25 cellular contexts compared by ENCODE assay signal in the genomic region with DNA sequence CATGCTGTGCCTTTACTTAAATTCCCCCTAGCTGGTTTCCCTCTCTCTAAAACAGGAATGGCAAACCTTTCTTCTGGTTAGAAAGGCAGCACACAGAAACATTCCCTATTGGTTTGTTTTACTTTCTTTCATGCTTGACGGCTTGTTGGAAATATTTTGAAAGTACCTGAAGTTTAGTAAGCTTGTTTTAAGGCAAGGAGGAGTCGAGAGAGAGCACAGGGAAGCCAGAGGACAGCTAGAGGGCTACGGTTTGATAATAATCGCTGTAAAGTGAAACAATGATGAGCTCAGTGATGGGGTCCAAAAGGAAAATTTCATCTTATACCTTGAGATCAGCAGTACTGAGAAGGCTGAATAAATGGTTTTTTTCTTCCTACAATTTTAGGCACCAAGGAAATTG.
"Had no signal": no experiment of that assay in that cellular context is flagged by ENCODE, and none has a peak within 500 bp of the region (broad histone marks: within the 10 kb centered on the region; RNA-seq: fewer than 3 reads in every experiment).

No MANE protein-coding gene starts in this region.

- H3K27me3 Mint-ChIP-seq: activated B cell treated with CpG ODN at 0.5 μM for 24 hours; activated CD8-positive, alpha-beta T cell treated with anti-CD3 and anti-CD28 coated beads for 36 hours; activated naive CD8-positive, alpha-beta T cell; central memory CD8-positive, alpha-beta T cell had no signal

- ATAC-seq: activated CD8-positive, alpha-beta T cell treated with anti-CD3 and anti-CD28 coated beads for 36 hours; activated T-cell treated with anti-CD3 and anti-CD28 coated beads, Interleukin-2, amount 50 U/mL, for 4 hours; gastrocnemius medialis; left ventricle myocardium superior; natural killer cell treated with Interleukin-12 subunit alpha and Interleukin-12 subunit beta and Interleukin-15 and Interleukin-18, amount 100 ng/mL, for 72 hours; stimulated activated naive B cell treated with anti-CD40 and anti-IgM and Interleukin-4, amounts not matched to agents 10 μg/mL and 1 μg/mL and 100 μg/mL, for 72 hours had no signal

- H3K36me3 Mint-ChIP-seq: activated naive CD8-positive, alpha-beta T cell; natural killer cell treated with Interleukin-12 subunit alpha and Interleukin-12 subunit beta and Interleukin-15 and Interleukin-18, amount 100 ng/mL, for 72 hours; stimulated activated naive B cell treated with anti-CD40 and anti-IgM and Interleukin-4, amounts not matched to agents 10 μg/mL and 1 μg/mL and 100 μg/mL, for 72 hours had no signal

- H3K4me3 ChIP-seq: gastrocnemius medialis, prostate gland, sigmoid colon, smooth muscle cell, transverse colon had no signal

- H3K9me3 Mint-ChIP-seq: activated B cell treated with CpG ODN at 0.5 μM for 24 hours; activated CD8-positive, alpha-beta T cell treated with anti-CD3 and anti-CD28 coated beads for 36 hours; activated T-cell treated with anti-CD3 and anti-CD28 coated beads, Interleukin-2, amount 50 U/mL, for 4 hours; activated T-helper 2 cell treated with anti-CD3 and anti-CD28 coated beads, Interferon-gamma antibody, Interleukin-2, Interleukin-4, amounts not matched to agents 10 μg/mL and 5 μg/mL and 100 μg/mL, durations not matched to agents 14 hours and 24 hours and 36 hours; central memory CD8-positive, alpha-beta T cell; stimulated activated naive B cell treated with anti-CD40 and anti-IgM and Interleukin-4, amounts not matched to agents 10 μg/mL and 1 μg/mL and 100 μg/mL, for 72 hours; T-helper 2 cell treated with Interferon-gamma antibody and Interleukin-4, amounts not matched to agents 5 μg/mL and 100 μg/mL, for 36 hours had no signal

- H3K27ac ChIP-seq: epithelial cell of prostate, gastrocnemius medialis, prostate gland, sigmoid colon, transverse colon had no signal

- H3K9me3 ChIP-seq: gastrocnemius medialis, prostate gland, sigmoid colon, transverse colon had no signal

- H3K4me1 ChIP-seq: gastrocnemius medialis, prostate gland, sigmoid colon had no signal

- H3K27ac Mint-ChIP-seq: activated B cell treated with CpG ODN at 0.5 μM for 24 hours; activated CD8-positive, alpha-beta T cell treated with anti-CD3 and anti-CD28 coated beads for 36 hours; activated naive CD8-positive, alpha-beta T cell; activated T-helper 2 cell treated with anti-CD3 and anti-CD28 coated beads, Interferon-gamma antibody, Interleukin-2, Interleukin-4, amounts not matched to agents 10 μg/mL and 5 μg/mL and 100 μg/mL, durations not matched to agents 14 hours and 24 hours and 36 hours; natural killer cell treated with Interleukin-12 subunit alpha and Interleukin-12 subunit beta and Interleukin-15 and Interleukin-18, amount 100 ng/mL, for 72 hours; stimulated activated naive B cell treated with anti-CD40 and anti-IgM and Interleukin-4, amounts not matched to agents 10 μg/mL and 1 μg/mL and 100 μg/mL, for 72 hours; T-helper 2 cell treated with Interferon-gamma antibody and Interleukin-4, amounts not matched to agents 5 μg/mL and 100 μg/mL, for 36 hours had no signal

- H3K4me2 ChIP-seq: smooth muscle cell had no signal

- H3K36me3 ChIP-seq: gastrocnemius medialis, prostate gland, sigmoid colon, transverse colon had no signal

- H3K27me3 ChIP-seq: gastrocnemius medialis, sigmoid colon, transverse colon had no signal

- H3K4me3 Mint-ChIP-seq: activated B cell treated with CpG ODN at 0.5 μM for 24 hours; activated CD8-positive, alpha-beta T cell treated with anti-CD3 and anti-CD28 coated beads for 36 hours; activated naive CD8-positive, alpha-beta T cell; activated T-cell treated with anti-CD3 and anti-CD28 coated beads, Interleukin-2, amount 50 U/mL, for 4 hours; central memory CD8-positive, alpha-beta T cell; natural killer cell treated with Interleukin-12 subunit alpha and Interleukin-12 subunit beta and Interleukin-15 and Interleukin-18, amount 100 ng/mL, for 72 hours; stimulated activated naive B cell treated with anti-CD40 and anti-IgM and Interleukin-4, amounts not matched to agents 10 μg/mL and 1 μg/mL and 100 μg/mL, for 72 hours; T-helper 2 cell treated with Interferon-gamma antibody and Interleukin-4, amounts not matched to agents 5 μg/mL and 100 μg/mL, for 36 hours had no signal

- H3K4me1 Mint-ChIP-seq: activated B cell treated with CpG ODN at 0.5 μM for 24 hours; central memory CD8-positive, alpha-beta T cell; stimulated activated naive B cell treated with anti-CD40 and anti-IgM and Interleukin-4, amounts not matched to agents 10 μg/mL and 1 μg/mL and 100 μg/mL, for 72 hours had no signal

- DNase-seq: activated B cell treated with CpG ODN at 0.5 μM for 24 hours; activated CD4-positive, alpha-beta T cell treated with anti-CD3 and anti-CD28 coated beads, Interleukin-2, amount 50 U/mL, for 1 hour; activated CD8-positive, alpha-beta T cell treated with anti-CD3 and anti-CD28 coated beads for 36 hours; activated naive CD4-positive, alpha-beta T cell; activated T-cell treated with anti-CD3 and anti-CD28 coated beads, Interleukin-2, amount 50 U/mL, for 4 hours; anterior cingulate cortex; effector CD8-positive, alpha-beta T cell; gastrocnemius medialis; glutamatergic neuron; islet precursor cell; left ventricle myocardium superior; sigmoid colon; stimulated activated CD4-positive, alpha-beta T cell treated with anti-CD3 and anti-CD28 coated beads, Interleukin-15, amount 100 ng/mL, for 24 hours; stimulated activated CD4-positive, alpha-beta T cell treated with anti-CD3 and anti-CD28 coated beads, Interleukin-2, amount 100 ng/mL, for 24 hours; stimulated activated naive B cell treated with anti-CD40 and anti-IgM and Interleukin-4, amounts not matched to agents 10 μg/mL and 1 μg/mL and 100 μg/mL, for 72 hours; T-helper 1 cell; transverse colon had no signal
